Comparison of ENCODE assay signal across 11 cellular contexts in genomic region chrX:107565916-107566602, GRCh38.
A peak's percentile ranks its signal among the peaks of the same experiment; 100 is the strongest.
DNase-seq lines count a peak whose midpoint lies in the region; ATAC-seq and TF ChIP-seq lines count a peak whose summit lies in the region.
"Had no signal": no experiment of that assay in that cellular context is flagged by ENCODE, and none has a peak within 500 bp of the region (broad histone marks: within the 10 kb centered on the region; RNA-seq: fewer than 3 reads in every experiment).

No MANE protein-coding gene starts in this region.

- H3K27me3 Mint-ChIP-seq in mesothelial cell of epicardium (ENCODE audit: low read depth): no peaks in the 10 kb centered on the region

- TF ChIP-seq CTCF in astrocyte of the spinal cord (IDR thresholded peaks at IDR 0.05; ENCODE audit: low read depth, low read length) (no peak), mesothelial cell of epicardium (IDR thresholded peaks at IDR 0.05; ENCODE audit: unreplicated experiment) (no peak), ascending aorta (IDR thresholded peaks at IDR 0.05) (no peak)

- DNase-seq in EL (peak; percentile 59), M059J (ENCODE audit: low read depth) (peak; percentile 83), astrocyte of the spinal cord (ENCODE audit: low read depth, low spot score) (peak; percentile 81), mesothelial cell of epicardium (ENCODE audit: low spot score in 2 of 2, unreplicated experiment in 2 of 2) (no peak), ascending aorta (ENCODE audit: low spot score in 2 of 2) (no peak)
- DNase-seq in activated CD4-positive, CD25-positive, alpha-beta regulatory T cell treated with anti-CD3 and anti-CD28 coated beads, Interleukin-2, amount 50 U/mL, for 72 hours: no peak
- DNase-seq: activated CD4-positive, alpha-beta T cell treated with anti-CD3 and anti-CD28 coated beads for 36 hours; uterus had no signal

- no peak overlapping the region for H3K27ac ChIP-seq in ascending aorta
- H3K27ac ChIP-seq: right atrium auricular region, uterus had no signal

- peaks cover 26% of the 10 kb centered on the region for H3K4me1 Mint-ChIP-seq in mesothelial cell of epicardium
- H3K4me1 Mint-ChIP-seq: activated CD4-positive, alpha-beta T cell treated with anti-CD3 and anti-CD28 coated beads for 36 hours had no signal

- no peaks in the 10 kb centered on the region for H3K9me3 ChIP-seq in ascending aorta
- H3K9me3 ChIP-seq: right atrium auricular region, uterus had no signal

- peak overlapping the region; percentile 72 for H3K27ac Mint-ChIP-seq in mesothelial cell of epicardium
- H3K27ac Mint-ChIP-seq: activated CD4-positive, alpha-beta T cell treated with anti-CD3 and anti-CD28 coated beads for 36 hours had no signal

- no peaks in the 10 kb centered on the region for H3K36me3 Mint-ChIP-seq in mesothelial cell of epicardium

- H3K9me3 Mint-ChIP-seq in mesothelial cell of epicardium: peaks cover 13% of the 10 kb centered on the region

- no peaks in the 10 kb centered on the region for H3K36me3 ChIP-seq in ascending aorta
- H3K36me3 ChIP-seq: right atrium auricular region, uterus had no signal

- intact Hi-C loops in ascending aorta (cut with DNase I): no loop called here

- H3K4me3 Mint-ChIP-seq in mesothelial cell of epicardium: no peak overlapping the region
- H3K4me3 Mint-ChIP-seq: activated CD4-positive, alpha-beta T cell treated with anti-CD3 and anti-CD28 coated beads for 36 hours had no signal

- H3K4me1 ChIP-seq in ascending aorta: no peaks in the 10 kb centered on the region
- H3K4me1 ChIP-seq: right atrium auricular region, uterus had no signal

- H3K4me3 ChIP-seq in astrocyte of the spinal cord (ENCODE audit: low read depth, low read length): no peak overlapping the region
- no peak overlapping the region for H3K4me3 ChIP-seq in ascending aorta
- H3K4me3 ChIP-seq: right atrium auricular region, uterus had no signal

- no peak for ATAC-seq in GM18873 (IDR thresholded peaks at IDR 0.05; ENCODE audit: low FRiP score, unreplicated experiment)
- no peak for ATAC-seq in GM21619 (IDR thresholded peaks at IDR 0.05; ENCODE audit: unreplicated experiment)
- ATAC-seq: activated CD4-positive, alpha-beta T cell treated with anti-CD3 and anti-CD28 coated beads for 36 hours had no signal

- H3K27me3 ChIP-seq in ascending aorta: no peaks in the 10 kb centered on the region
- H3K27me3 ChIP-seq: right atrium auricular region, uterus had no signal

- in situ Hi-C loops in astrocyte of the spinal cord (cut with HindIII; ENCODE audit: low sequenced_read_pairs): no loop called here

Comparison
In these comparisons a context has a peak if more than half of its experiments do, and no peak if none do; other contexts are left out.
1. DNase-seq: peak in EL (single experiment), M059J (single experiment) and astrocyte of the spinal cord (single experiment); none in mesothelial cell of epicardium (0 of 2), ascending aorta (0 of 2) and activated CD4-positive, CD25-positive, alpha-beta regulatory T cell treated with anti-CD3 and anti-CD28 coated beads, Interleukin-2, amount 50 U/mL, for 72 hours (single experiment).